In the genomic region with DNA sequence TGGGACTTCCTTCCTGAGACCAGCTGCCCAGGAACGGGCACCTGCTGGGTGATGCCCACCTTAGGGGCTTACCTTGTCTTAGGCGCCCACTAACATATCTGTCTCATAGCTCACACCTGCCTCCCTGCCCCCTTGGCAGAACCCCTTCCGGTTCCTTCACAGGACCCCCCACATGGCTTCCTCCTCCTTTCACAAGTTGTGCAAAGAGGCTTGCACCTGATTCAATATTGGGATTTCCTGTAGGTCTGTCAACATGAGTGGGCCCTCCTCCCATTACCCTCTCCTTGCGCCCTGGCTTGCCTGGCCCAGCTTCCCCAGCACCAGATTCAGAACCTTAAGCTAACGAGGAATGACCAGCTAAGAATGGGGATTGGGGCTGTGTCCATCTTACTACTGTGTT, we compare ENCODE assay signal across 1 cellular context.
TF ChIP-seq lines count a peak whose summit lies in the region.

No MANE protein-coding gene starts in this region.

TF ChIP-seq in SK-N-SH, 30 proteins besides CTCF, POLR2A, EP300 and RAD21:
- no peak for TF ChIP-seq SMC3 (IDR thresholded peaks at IDR 0.05; ENCODE audit: low read depth, low read length)
- no peak for TF ChIP-seq MXI1 (IDR thresholded peaks at IDR 0.05; ENCODE audit: low read depth, low read length)
- TF ChIP-seq TEAD4 (IDR thresholded peaks at IDR 0.05; ENCODE audit: borderline replicate concordance, insufficient read depth), result no peak
- no peak for TF ChIP-seq RCOR1 (IDR thresholded peaks at IDR 0.05; ENCODE audit: low read length)
- TF ChIP-seq, protein P1, sequence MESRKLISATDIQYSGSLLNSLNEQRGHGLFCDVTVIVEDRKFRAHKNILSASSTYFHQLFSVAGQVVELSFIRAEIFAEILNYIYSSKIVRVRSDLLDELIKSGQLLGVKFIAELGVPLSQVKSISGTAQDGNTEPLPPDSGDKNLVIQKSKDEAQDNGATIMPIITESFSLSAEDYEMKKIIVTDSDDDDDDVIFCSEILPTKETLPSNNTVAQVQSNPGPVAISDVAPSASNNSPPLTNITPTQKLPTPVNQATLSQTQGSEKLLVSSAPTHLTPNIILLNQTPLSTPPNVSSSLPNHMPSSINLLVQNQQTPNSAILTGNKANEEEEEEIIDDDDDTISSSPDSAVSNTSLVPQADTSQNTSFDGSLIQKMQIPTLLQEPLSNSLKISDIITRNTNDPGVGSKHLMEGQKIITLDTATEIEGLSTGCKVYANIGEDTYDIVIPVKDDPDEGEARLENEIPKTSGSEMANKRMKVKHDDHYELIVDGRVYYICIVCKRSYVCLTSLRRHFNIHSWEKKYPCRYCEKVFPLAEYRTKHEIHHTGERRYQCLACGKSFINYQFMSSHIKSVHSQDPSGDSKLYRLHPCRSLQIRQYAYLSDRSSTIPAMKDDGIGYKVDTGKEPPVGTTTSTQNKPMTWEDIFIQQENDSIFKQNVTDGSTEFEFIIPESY (IDR thresholded peaks at IDR 0.05; ENCODE audit: borderline replicate concordance, low read depth), result no peak
- TF ChIP-seq, protein P2, sequence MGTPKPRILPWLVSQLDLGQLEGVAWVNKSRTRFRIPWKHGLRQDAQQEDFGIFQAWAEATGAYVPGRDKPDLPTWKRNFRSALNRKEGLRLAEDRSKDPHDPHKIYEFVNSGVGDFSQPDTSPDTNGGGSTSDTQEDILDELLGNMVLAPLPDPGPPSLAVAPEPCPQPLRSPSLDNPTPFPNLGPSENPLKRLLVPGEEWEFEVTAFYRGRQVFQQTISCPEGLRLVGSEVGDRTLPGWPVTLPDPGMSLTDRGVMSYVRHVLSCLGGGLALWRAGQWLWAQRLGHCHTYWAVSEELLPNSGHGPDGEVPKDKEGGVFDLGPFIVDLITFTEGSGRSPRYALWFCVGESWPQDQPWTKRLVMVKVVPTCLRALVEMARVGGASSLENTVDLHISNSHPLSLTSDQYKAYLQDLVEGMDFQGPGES (IDR thresholded peaks at IDR 0.05; ENCODE audit: low read depth, low read length), result no peak
- TF ChIP-seq SIN3A (IDR thresholded peaks at IDR 0.05; ENCODE audit: borderline replicate concordance, low read depth, low read length), result no peak
- TF ChIP-seq TAF1 (IDR thresholded peaks at IDR 0.05; ENCODE audit: borderline replicate concordance, low read depth, low read length), result no peak
